ENCODE assay signal across 8 cellular contexts in the genomic region with DNA sequence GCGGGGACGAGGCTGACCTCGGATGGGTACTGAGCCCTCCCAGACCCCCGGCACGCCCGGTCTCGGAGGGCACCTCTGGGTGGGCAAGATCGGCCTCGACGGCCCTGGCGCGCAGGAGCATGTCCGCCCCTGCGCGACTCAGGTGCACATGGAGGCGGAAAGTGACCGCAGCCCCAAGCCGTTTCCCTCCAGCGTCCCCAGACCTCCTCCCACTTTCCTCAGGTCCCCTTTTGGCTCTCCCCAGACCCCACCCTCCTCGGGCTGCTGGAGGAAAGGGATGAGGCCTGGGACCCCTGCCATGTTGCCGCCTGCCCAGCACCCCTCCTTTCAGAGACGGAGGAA. TPM values are rescaled to one million over a fixed set of nuclear protein-coding genes. Genes with fewer than 3 reads are reported as not detected.
DNase-seq lines count a peak whose midpoint lies in the region; ATAC-seq and TF ChIP-seq lines count a peak whose summit lies in the region.
"Had no signal": no experiment of that assay in that cellular context is flagged by ENCODE, and none has a peak within 500 bp of the region (broad histone marks: within the 10 kb centered on the region; RNA-seq: fewer than 3 reads in every experiment).

No MANE protein-coding gene starts in this region.

- H3K4me3 Mint-ChIP-seq in HFFc6: peak overlapping the region; percentile 75
- peak overlapping the region; percentile 58 for H3K4me3 Mint-ChIP-seq in activated naive CD8-positive, alpha-beta T cell treated with anti-CD3 and anti-CD28 coated beads for 36 hours

- ATAC-seq in left colon: no peak

- no peaks in the 10 kb centered on the region for H3K36me3 Mint-ChIP-seq in HFFc6 (ENCODE audit: low read depth)
- H3K36me3 Mint-ChIP-seq in activated naive CD8-positive, alpha-beta T cell treated with anti-CD3 and anti-CD28 coated beads for 36 hours: no peaks in the 10 kb centered on the region

- TF ChIP-seq EP300 in stomach (IDR thresholded peaks at IDR 0.05): no peak

- H3K4me1 ChIP-seq in iPS-15b (ENCODE audit: control insufficient read depth, insufficient read depth, low read length): peaks cover 17% of the 10 kb centered on the region
- H3K4me1 ChIP-seq in stomach: peaks cover 15 to 28% (median 25%) of the 10 kb centered on the region in 4 donors

- peaks cover 4% of the 10 kb centered on the region for H3K27me3 Mint-ChIP-seq in HFFc6 (ENCODE audit: insufficient read depth)
- H3K27me3 Mint-ChIP-seq in activated naive CD8-positive, alpha-beta T cell treated with anti-CD3 and anti-CD28 coated beads for 36 hours: no peaks in the 10 kb centered on the region

- peak overlapping the region in 2 of 5 donors; percentile 16 to 61 for H3K27ac ChIP-seq in stomach

- 12 to 30% (median 16%) methylated on average over 9 to 22 of the region's 22 CpGs for WGBS in stomach, 5 donors

- H3K9ac ChIP-seq in iPS-15b (ENCODE audit: low read depth, low read length): peak overlapping the region; percentile 54

- peaks cover 29% of the 10 kb centered on the region for H3K4me1 Mint-ChIP-seq in HFFc6 (ENCODE audit: low read depth)
- H3K4me1 Mint-ChIP-seq in activated naive CD8-positive, alpha-beta T cell treated with anti-CD3 and anti-CD28 coated beads for 36 hours: peaks cover 36% of the 10 kb centered on the region

- no peak for TF ChIP-seq POLR2A in stomach (IDR thresholded peaks at IDR 0.05)

- TF ChIP-seq CTCF in HFFc6 (IDR thresholded peaks at IDR 0.05) (no peak), stomach (IDR thresholded peaks at IDR 0.05) (no peak)

- H3K27me3 ChIP-seq in iPS-15b (ENCODE audit: control insufficient read depth, insufficient read depth, low read length): peaks cover 3% of the 10 kb centered on the region
- peaks cover 0 to 31% (median 10%) of the 10 kb centered on the region in 3 donors for H3K27me3 ChIP-seq in stomach

- intact Hi-C loops in stomach (cut with DNase I; ENCODE audit: low total_unique reads): no loop called here
- intact Hi-C loops in left colon (cut with DNase I, micrococcal nuclease): no loop called here

- DNase-seq in HFFc6 (no peak), stomach (no peak), Kasumi-1 (lab: John Stamatoyannopoulos, UW) (no peak), SHP77 (lab: John Stamatoyannopoulos, UW) (no peak), left colon (no peak)
- no peak for DNase-seq in activated naive CD8-positive, alpha-beta T cell treated with anti-CD3 and anti-CD28 coated beads for 36 hours

- H3K4me3 ChIP-seq in iPS-15b (ENCODE audit: low read depth, low read length): peak overlapping the region; percentile 61
- H3K4me3 ChIP-seq in stomach: peak overlapping the region; percentile 24 to 47 (median 44)

- H3K9me3 Mint-ChIP-seq in HFFc6: no peaks in the 10 kb centered on the region
- no peaks in the 10 kb centered on the region for H3K9me3 Mint-ChIP-seq in activated naive CD8-positive, alpha-beta T cell treated with anti-CD3 and anti-CD28 coated beads for 36 hours

- H3K36me3 ChIP-seq in iPS-15b (ENCODE audit: control insufficient read depth, insufficient read depth, low read length): peaks cover under 1% of the 10 kb centered on the region
- H3K36me3 ChIP-seq in stomach: peaks cover 2 to 3% (median 3%) of the 10 kb centered on the region in 4 donors

- H3K27ac Mint-ChIP-seq in HFFc6: peak overlapping the region; percentile 38; the same call in 1 of the 2 replicates
- peak overlapping the region; percentile 63 for H3K27ac Mint-ChIP-seq in activated naive CD8-positive, alpha-beta T cell treated with anti-CD3 and anti-CD28 coated beads for 36 hours

- H3K9me3 ChIP-seq in iPS-15b (ENCODE audit: control insufficient read depth, insufficient read depth, low read length): no peaks in the 10 kb centered on the region
- no peaks in the 10 kb centered on the region for H3K9me3 ChIP-seq in stomach

RNA-seq across cellular contexts. Expression of a gene that starts 10.0 kb away (rescaled TPM):
- total RNA-seq in HFFc6 (2021; fragmentation: NEBNext Ultra II Directional; extraction: Animal tissue kit (Norgen Biotek cat#: 25700)): 1,000 to 10,000 TPM; 1,574 to 1,911 (median 1,762) TPM
- total RNA-seq in activated naive CD8-positive, alpha-beta T cell treated with anti-CD3 and anti-CD28 coated beads for 36 hours: 1,000 to 10,000 TPM; 3,075 to 3,102 TPM
- 1,000 to 10,000 TPM; 1,114 to 2,498 (median 1,672) TPM for total RNA-seq in stomach
- 1,000 to 10,000 TPM; 3,254 to 4,546 (median 3,773) TPM for polyA plus RNA-seq in stomach
- 1,000 to 10,000 TPM; 1,376 to 1,435 TPM for total RNA-seq in left colon

RNA-seq across cellular contexts. Expression of a gene that starts 12.6 kb away (rescaled TPM):
- total RNA-seq in HFFc6 (2021; fragmentation: NEBNext Ultra II Directional; extraction: Animal tissue kit (Norgen Biotek cat#: 25700)): 1 to 10 TPM; 5.1 to 7.0 (median 6.1) TPM
- total RNA-seq in activated naive CD8-positive, alpha-beta T cell treated with anti-CD3 and anti-CD28 coated beads for 36 hours: 10 to 100 TPM; 12.7 to 14.4 TPM
- 10 to 100 TPM in 2 of 5 donors, 1 to 10 TPM in 3; 4.2 to 57.2 (median 8.9) TPM for total RNA-seq in stomach
- polyA plus RNA-seq in stomach: 1 to 10 TPM; 2.4 to 2.7 (median 2.7) TPM
- 10 to 100 TPM; 12.7 to 16.1 TPM for total RNA-seq in left colon

RNA-seq across cellular contexts. Expression of a gene that starts 15.7 kb away (rescaled TPM):
- total RNA-seq in HFFc6 (2021; fragmentation: NEBNext Ultra II Directional; extraction: Animal tissue kit (Norgen Biotek cat#: 25700)): not detected
- total RNA-seq in activated naive CD8-positive, alpha-beta T cell treated with anti-CD3 and anti-CD28 coated beads for 36 hours: under 1 TPM; 0.14 to 0.20 TPM
- under 1 TPM in 1 of 5 donors, not detected in 4; under 0.01 TPM for total RNA-seq in stomach
- under 1 TPM in 2 of 3 donors, not detected in 1; 0.15 to 0.20 TPM for polyA plus RNA-seq in stomach
- under 1 TPM in 1 of 2 donors, not detected in 1; 0.17 TPM for total RNA-seq in left colon

RNA-seq across cellular contexts. Expression of a gene that starts 44.1 kb away (rescaled TPM):
- not detected for total RNA-seq in HFFc6 (2021; fragmentation: NEBNext Ultra II Directional; extraction: Animal tissue kit (Norgen Biotek cat#: 25700))
- not detected for total RNA-seq in activated naive CD8-positive, alpha-beta T cell treated with anti-CD3 and anti-CD28 coated beads for 36 hours
- total RNA-seq in stomach (not detected), left colon (under 1 TPM in 1 of 2 donors, not detected in 1; 0.56 TPM)
- not detected for polyA plus RNA-seq in stomach
- total RNA-seq: renal cortical epithelial cell had no signal

RNA-seq across cellular contexts. Expression of a gene that starts 58.6 kb away (rescaled TPM):
- 1 to 10 TPM in 2 of 6 experiments, under 1 TPM in 4; 0.20 to 2.2 (median 0.69) TPM for total RNA-seq in HFFc6 (2021; fragmentation: NEBNext Ultra II Directional; extraction: Animal tissue kit (Norgen Biotek cat#: 25700))
- total RNA-seq in activated naive CD8-positive, alpha-beta T cell treated with anti-CD3 and anti-CD28 coated beads for 36 hours: 1 to 10 TPM in 1 of 2 experiments, under 1 TPM in 1; 0.54 to 1.1 TPM
- total RNA-seq in stomach (10 to 100 TPM in 2 of 5 donors, 1 to 10 TPM in 2, under 1 TPM in 1; 0.58 to 77.2 (median 8.4) TPM), left colon (1 to 10 TPM; 2.3 to 5.0 TPM)
- polyA plus RNA-seq in stomach: 1 to 10 TPM; 1.7 to 4.6 (median 2.1) TPM
- total RNA-seq: renal cortical epithelial cell had no signal
